Comparison of ENCODE assay signal across 15 cellular contexts in genomic region chr13:48110132-48110868, GRCh38. TPM values are rescaled to one million over a fixed set of nuclear protein-coding genes. Genes with fewer than 3 reads are reported as not detected.
A peak's percentile ranks its signal among the peaks of the same experiment; 100 is the strongest.
DNase-seq lines count a peak whose midpoint lies in the region; ATAC-seq and TF ChIP-seq lines count a peak whose summit lies in the region.
"Had no signal": no experiment of that assay in that cellular context is flagged by ENCODE, and none has a peak within 500 bp of the region (broad histone marks: within the 10 kb centered on the region; RNA-seq: fewer than 3 reads in every experiment).

No MANE protein-coding gene starts in this region.

- 49 to 56% methylated on average over 3 of the region's 3 CpGs for WGBS in body of pancreas, 2 donors

- peaks cover 6% of the 10 kb centered on the region for H3K4me1 Mint-ChIP-seq in activated T-cell treated with anti-CD3 and anti-CD28 coated beads, Interleukin-2, amount 50 U/mL, for 72 hours (ENCODE audit: low read depth)
- H3K4me1 Mint-ChIP-seq: nephron progenitor cell had no signal

- H3K27ac Mint-ChIP-seq in activated T-cell treated with anti-CD3 and anti-CD28 coated beads, Interleukin-2, amount 50 U/mL, for 72 hours: no peak overlapping the region
- H3K27ac Mint-ChIP-seq: nephron progenitor cell had no signal

- no peak overlapping the region for H3K4me3 Mint-ChIP-seq in activated T-cell treated with anti-CD3 and anti-CD28 coated beads, Interleukin-2, amount 50 U/mL, for 72 hours
- H3K4me3 Mint-ChIP-seq: nephron progenitor cell had no signal

- H3K36me3 Mint-ChIP-seq in activated T-cell treated with anti-CD3 and anti-CD28 coated beads, Interleukin-2, amount 50 U/mL, for 72 hours (ENCODE audit: insufficient read depth in 2 of 2): no peaks in the 10 kb centered on the region

- H3K9me3 ChIP-seq in body of pancreas (no peaks in the 10 kb centered on the region), left ventricle myocardium inferior (replicated peaks) (no peaks in the 10 kb centered on the region)
- H3K9me3 ChIP-seq: adrenal gland, transverse colon had no signal

- no peaks in the 10 kb centered on the region for H3K9me3 Mint-ChIP-seq in activated T-cell treated with anti-CD3 and anti-CD28 coated beads, Interleukin-2, amount 50 U/mL, for 72 hours

- no peaks in the 10 kb centered on the region for H3K27me3 Mint-ChIP-seq in activated T-cell treated with anti-CD3 and anti-CD28 coated beads, Interleukin-2, amount 50 U/mL, for 72 hours (ENCODE audit: low read depth)

- H3K36me3 ChIP-seq in ACC112 (ENCODE audit: insufficient read depth, low read length) (no peaks in the 10 kb centered on the region), body of pancreas (replicated peaks in 1 of 2; ENCODE audit: insufficient read depth in 1 of 2, low read depth in 2 of 2) (no peaks in the 10 kb centered on the region), left ventricle myocardium inferior (no peaks in the 10 kb centered on the region)
- H3K36me3 ChIP-seq: adrenal gland, transverse colon had no signal

- TF ChIP-seq CTCF in body of pancreas (IDR thresholded peaks at IDR 0.05) (no peak), left ventricle myocardium inferior (IDR thresholded peaks at IDR 0.05; ENCODE audit: borderline replicate concordance) (no peak)

- H2AFZ ChIP-seq in ACC112 (ENCODE audit: low read length, unreplicated experiment): peak overlapping the region; percentile 56

- H3K4me3 ChIP-seq in ACC112 (ENCODE audit: low read depth, low read length): peak overlapping the region; percentile 56
- no peak overlapping the region for H3K4me3 ChIP-seq in body of pancreas
- peak overlapping the region; percentile 26 for H3K4me3 ChIP-seq in left ventricle myocardium inferior
- H3K4me3 ChIP-seq: adrenal gland, transverse colon had no signal

- peak overlapping the region; percentile 77 for H3K27ac ChIP-seq in ACC112 (ENCODE audit: low read depth, low read length)
- H3K27ac ChIP-seq in body of pancreas: peak overlapping the region in 3 of 4 donors; percentile 24 to 57 (median 36)
- H3K27ac ChIP-seq in left ventricle myocardium inferior (replicated peaks): peak overlapping the region; percentile 83

- DNase-seq in body of pancreas: no peak
- no peak for DNase-seq in left ventricle myocardium inferior
- no peak for DNase-seq in sciatic nerve (ENCODE audit: low spot score)
- no peak for DNase-seq in activated T-cell treated with anti-CD3 and anti-CD28 coated beads, Interleukin-2, amount 50 U/mL, for 72 hours
- no peak for DNase-seq in cerebellum (ENCODE audit: low spot score)
- DNase-seq: effector CD8-positive, alpha-beta T cell; glutamatergic neuron; NCI-H1092 treated with DMSO at 0.1 percent for 48 hours; nephron progenitor cell; transverse colon had no signal

- no peak for TF ChIP-seq POLR2A in body of pancreas (IDR thresholded peaks at IDR 0.05)

- H3K27me3 ChIP-seq in ACC112 (ENCODE audit: insufficient read depth, low read length) (no peaks in the 10 kb centered on the region), body of pancreas (no peaks in the 10 kb centered on the region), left ventricle myocardium inferior (ENCODE audit: low read depth) (no peaks in the 10 kb centered on the region)
- H3K27me3 ChIP-seq: adrenal gland, transverse colon had no signal

- intact Hi-C loops in body of pancreas (cut with DNase I): no loop called here
- intact Hi-C loops in left ventricle myocardium inferior (cut with micrococcal nuclease): loop anchor here (10.0 kb wide), 1 partner anchor 475 kb away; no protein-coding TSS in a partner anchor
- intact Hi-C loops in sciatic nerve (cut with DNase I): no loop called here

- ATAC-seq in body of pancreas: no peak
- ATAC-seq in sciatic nerve: peak; percentile 73
- no peak for ATAC-seq in activated T-cell treated with anti-CD3 and anti-CD28 coated beads, Interleukin-2, amount 50 U/mL, for 72 hours (replicated peaks in 1 of 2)
- ATAC-seq in HG03139 (IDR thresholded peaks at IDR 0.05; ENCODE audit: unreplicated experiment): no peak
- no peak for ATAC-seq in HG02642 (IDR thresholded peaks at IDR 0.05; ENCODE audit: poor library complexity, unreplicated experiment)
- ATAC-seq: activated CD4-positive, CD25-positive, alpha-beta regulatory T cell treated with anti-CD3 and anti-CD28 coated beads, Interleukin-2, amount 50 U/mL, for 24 hours had no signal

- no peaks in the 10 kb centered on the region for H3K79me2 ChIP-seq in ACC112 (ENCODE audit: control insufficient read depth, insufficient read depth, low read length, unreplicated experiment)

- H3K4me1 ChIP-seq in ACC112 (ENCODE audit: control insufficient read depth, insufficient read depth, low read length, unreplicated experiment) (peaks cover 23% of the 10 kb centered on the region), body of pancreas (no peaks in the 10 kb centered on the region), left ventricle myocardium inferior (peaks cover 53% of the 10 kb centered on the region)

RNA-seq across cellular contexts. Expression of gene MED4, which starts 15.4 kb away (rescaled TPM):
- total RNA-seq in body of pancreas (10 to 100 TPM; 14.0 to 16.8 TPM), left ventricle myocardium inferior (39.4 TPM), sciatic nerve (46.4 TPM), cerebellum (31.7 TPM)
- 10 to 100 TPM; 49.5 to 59.7 TPM for total RNA-seq in activated T-cell treated with anti-CD3 and anti-CD28 coated beads, Interleukin-2, amount 50 U/mL, for 72 hours

Comparison
In these comparisons a context has a peak if more than half of its experiments do, and no peak if none do; other contexts are left out.
1. H3K4me3 ChIP-seq: peak in ACC112 (single experiment) and left ventricle myocardium inferior (single experiment); none in body of pancreas (0 of 2).
2. Peak in every context shown above with its lines, with median percentiles within 50 percentile points of each other: H3K27ac ChIP-seq.